ENCODE assay signal across 8 cellular contexts in the genomic region with DNA sequence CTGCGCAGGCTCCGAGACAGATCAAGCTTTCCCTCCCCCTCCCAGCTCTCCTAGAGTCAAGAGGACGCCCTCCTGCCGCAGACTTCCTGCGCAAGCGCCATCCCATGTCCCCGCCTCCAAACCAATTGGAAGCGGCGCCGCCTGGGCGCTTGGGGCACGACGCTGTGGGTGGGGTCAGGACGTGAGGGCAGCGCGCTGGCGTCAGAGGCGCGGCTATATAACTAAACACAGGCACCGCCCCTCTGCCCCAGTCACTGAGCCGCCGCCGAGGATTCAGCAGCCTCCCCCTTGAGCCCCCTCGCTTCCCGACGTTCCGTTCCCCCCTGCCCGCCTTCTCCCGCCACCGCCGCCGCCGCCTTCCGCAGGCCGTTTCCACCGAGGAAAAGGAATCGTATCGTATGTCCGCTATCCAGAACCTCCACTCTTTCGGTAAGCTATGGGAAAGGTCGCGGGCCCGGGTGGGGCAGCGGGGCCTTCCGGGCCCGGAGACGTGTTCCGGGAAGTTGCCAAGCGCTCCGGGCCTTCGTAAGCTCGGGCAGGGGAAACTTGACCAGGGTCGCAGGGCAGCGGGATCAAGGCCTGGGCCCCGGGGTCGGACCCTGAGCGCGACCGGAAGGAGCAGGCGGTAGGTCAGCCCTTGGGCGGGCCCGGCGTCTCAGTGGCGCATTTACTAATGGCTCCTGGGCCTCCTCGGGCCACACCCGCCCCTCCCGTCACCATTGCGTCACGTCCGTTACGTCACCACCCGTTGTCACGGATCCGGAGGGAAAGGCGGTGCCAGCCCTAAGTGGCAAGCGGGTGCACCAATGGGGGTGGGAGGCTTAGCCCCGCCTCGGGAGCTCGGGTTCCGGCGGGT. TPM values are rescaled to one million over a fixed set of nuclear protein-coding genes. Genes with fewer than 3 reads are reported as not detected.
A peak's percentile ranks its signal among the peaks of the same experiment; 100 is the strongest.
DNase-seq lines count a peak whose midpoint lies in the region; ATAC-seq and TF ChIP-seq lines count a peak whose summit lies in the region.

A gene (plus strand): TSS at position 245 of the 856 bp plus-strand sequence. CDS start 154 bp downstream, at position 399.

- no peaks in the 10 kb centered on the region for H3K27me3 Mint-ChIP-seq in T-helper 2 cell treated with Interferon-gamma antibody and Interleukin-4, amounts not matched to agents 5 μg/mL and 100 μg/mL, for 36 hours (ENCODE audit: low read depth)

- no peaks in the 10 kb centered on the region for H3K9me3 ChIP-seq in ascending aorta
- no peaks in the 10 kb centered on the region for H3K9me3 ChIP-seq in right atrium auricular region
- no peaks in the 10 kb centered on the region for H3K9me3 ChIP-seq in uterus

- peak within 1 kb of the TSS; percentile 95 for H3K4me3 Mint-ChIP-seq in T-helper 2 cell treated with Interferon-gamma antibody and Interleukin-4, amounts not matched to agents 5 μg/mL and 100 μg/mL, for 36 hours

- H3K4me1 Mint-ChIP-seq in T-helper 2 cell treated with Interferon-gamma antibody and Interleukin-4, amounts not matched to agents 5 μg/mL and 100 μg/mL, for 36 hours (ENCODE audit: low read depth), result peaks cover 26% of the 10 kb centered on the region

- peak; percentile 96 to 100 for TF ChIP-seq POLR2A in uterus (IDR thresholded peaks at IDR 0.05)

- H3K36me3 ChIP-seq in ascending aorta (peaks cover 44 to 46% of the 10 kb centered on the region in 2 donors), right atrium auricular region (peaks cover 46% of the 10 kb centered on the region), uterus (no peaks in the 10 kb centered on the region)

- peaks cover 43% of the 10 kb centered on the region for H3K36me3 Mint-ChIP-seq in T-helper 2 cell treated with Interferon-gamma antibody and Interleukin-4, amounts not matched to agents 5 μg/mL and 100 μg/mL, for 36 hours (ENCODE audit: low read depth)

- H3K4me1 ChIP-seq in ascending aorta (peaks cover 12 to 20% of the 10 kb centered on the region in 2 donors), right atrium auricular region (peaks cover 0 to 30% of the 10 kb centered on the region in 2 donors), uterus (peaks cover 0 to 9% of the 10 kb centered on the region in 2 donors)

- TF ChIP-seq CTCF in ascending aorta (IDR thresholded peaks at IDR 0.05), result peak in 1 of 3 experiments; percentile 19
- no peak for TF ChIP-seq CTCF in right atrium auricular region (IDR thresholded peaks at IDR 0.05)
- peak in 2 of 4 experiments; percentile 17 to 26 for TF ChIP-seq CTCF in uterus (IDR thresholded peaks at IDR 0.05)

- DNase-seq in NCI-H1930 (lab: John Stamatoyannopoulos, UW), result peak; percentile 99
- DNase-seq in T-helper 2 cell treated with Interferon-gamma antibody and Interleukin-4, amounts not matched to agents 5 μg/mL and 100 μg/mL, for 36 hours (ENCODE audit: low spot score), result peak; percentile 100
- DNase-seq in ascending aorta (ENCODE audit: low spot score in 2 of 2), result peak; percentile 98 to 100
- DNase-seq in right atrium auricular region (ENCODE audit: low spot score), result peak; percentile 100
- peak; percentile 97 for DNase-seq in pulmonary artery endothelial cell (ENCODE audit: low read depth, low spot score)
- peak; percentile 100 for DNase-seq in uterus

- H3K9me3 Mint-ChIP-seq in T-helper 2 cell treated with Interferon-gamma antibody and Interleukin-4, amounts not matched to agents 5 μg/mL and 100 μg/mL, for 36 hours, result no peaks in the 10 kb centered on the region

- H3K4me3 ChIP-seq in ascending aorta (peak within 1 kb of the TSS; percentile 74 to 93), right atrium auricular region (peak within 1 kb of the TSS; percentile 92 to 99), uterus (peak within 1 kb of the TSS; percentile 90 to 99)

- H3K27ac ChIP-seq in ascending aorta (peak within 1 kb of the TSS; percentile 100), right atrium auricular region (peak within 1 kb of the TSS; percentile 100), uterus (peak within 1 kb of the TSS; percentile 100)

- ATAC-seq in GM18502 (IDR thresholded peaks at IDR 0.05; ENCODE audit: poor library complexity, unreplicated experiment) (peak; percentile 67), HG02970 (IDR thresholded peaks at IDR 0.05; ENCODE audit: low FRiP score, unreplicated experiment) (peak; percentile 82)

- H3K27me3 ChIP-seq in ascending aorta (no peaks in the 10 kb centered on the region), right atrium auricular region (no peaks in the 10 kb centered on the region), uterus (no peaks in the 10 kb centered on the region)

- intact Hi-C loops in ascending aorta (cut with DNase I), result loop anchor here (1.0 to 5.0 kb wide), 2 partner anchors 23 to 1042 kb away; a partner anchor contains a TSS
- intact Hi-C loops in uterus (cut with DNase I; ENCODE audit: low total_unique reads), result no loop called here

- H3K27ac Mint-ChIP-seq in T-helper 2 cell treated with Interferon-gamma antibody and Interleukin-4, amounts not matched to agents 5 μg/mL and 100 μg/mL, for 36 hours, result peak within 1 kb of the TSS; percentile 98

RNA-seq across cellular contexts. Expression of the gene that starts here (rescaled TPM):
- total RNA-seq in ascending aorta (102 TPM), right atrium auricular region (100 to 1,000 TPM; 331 to 390 TPM), pulmonary artery endothelial cell (66.4 and 81.1 TPM in 2 replicates), uterus (100 to 1,000 TPM in 3 of 4 donors, 10 to 100 TPM in 1; 83.5 to 796 (median 199) TPM)

Comparison
In these comparisons a context has a peak if more than half of its experiments do, and no peak if none do; other contexts are left out.
1. Peak in every context shown above with its lines: DNase-seq, ATAC-seq, H3K4me3 ChIP-seq and H3K27ac ChIP-seq.